ENCODE assay signal across 8 cellular contexts in the genomic region with DNA sequence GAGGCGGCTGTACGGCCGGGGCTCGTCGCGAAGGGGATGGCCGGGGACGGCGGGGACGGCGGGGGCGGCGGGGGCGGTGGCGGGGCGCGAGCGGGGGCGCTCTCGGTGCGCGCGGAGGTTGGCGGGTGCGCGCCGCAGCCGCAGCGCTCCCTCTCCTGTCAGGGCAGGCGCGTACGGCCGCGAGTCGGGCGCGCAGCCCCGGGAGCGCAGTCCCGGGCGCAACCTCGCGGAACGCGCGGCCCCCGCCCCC. TPM values are rescaled to one million over a fixed set of nuclear protein-coding genes. Genes with fewer than 3 reads are reported as not detected.
DNase-seq lines count a peak whose midpoint lies in the region; ATAC-seq and TF ChIP-seq lines count a peak whose summit lies in the region.

No MANE protein-coding gene starts in this region.

- peak overlapping the region; percentile 77 for H3K4me3 ChIP-seq in DOHH2 (ENCODE audit: low read length)
- peak overlapping the region; percentile 73 to 89 (median 84) for H3K4me3 ChIP-seq in Peyer's patch
- peak overlapping the region; percentile 59 to 94 (median 76) for H3K4me3 ChIP-seq in esophagus squamous epithelium
- H3K4me3 ChIP-seq in retinal pigment epithelial cell (ENCODE audit: low read length), result peak overlapping the region; percentile 54

- TF ChIP-seq POLR2A in Peyer's patch (IDR thresholded peaks at IDR 0.05) (no peak), esophagus squamous epithelium (IDR thresholded peaks at IDR 0.05) (no peak)

- H3K36me3 ChIP-seq in DOHH2 (ENCODE audit: control insufficient read depth, low read length), result no peaks in the 10 kb centered on the region
- no peaks in the 10 kb centered on the region for H3K36me3 ChIP-seq in Peyer's patch
- peaks cover 0 to 10% (median 0%) of the 10 kb centered on the region in 3 donors for H3K36me3 ChIP-seq in esophagus squamous epithelium

- H3F3A ChIP-seq in DOHH2 (ENCODE audit: control insufficient read depth, insufficient read depth), result peaks cover 3% of the 10 kb centered on the region; the same call in 1 of the 2 replicates

- intact Hi-C loops in esophagus squamous epithelium (cut with DNase I), result no loop called here

- H3K9me2 ChIP-seq in DOHH2 (replicated peaks; ENCODE audit: control insufficient read depth, low read length), result no peaks in the 10 kb centered on the region

- peak overlapping the region; percentile 70 for H3K4me2 ChIP-seq in DOHH2 (ENCODE audit: low read length)

- no peaks in the 10 kb centered on the region for H3K9me3 ChIP-seq in DOHH2 (ENCODE audit: control insufficient read depth, insufficient read depth, low read length)
- no peaks in the 10 kb centered on the region for H3K9me3 ChIP-seq in Peyer's patch
- no peaks in the 10 kb centered on the region for H3K9me3 ChIP-seq in esophagus squamous epithelium

- ATAC-seq in GM21717 (IDR thresholded peaks at IDR 0.05; ENCODE audit: unreplicated experiment), result no peak

- no CpG with 5 or more reads among the region's 47 CpGs for WGBS in esophagus squamous epithelium, 2 donors

- H3K27me3 ChIP-seq in DOHH2 (ENCODE audit: control insufficient read depth, low read length) (peaks cover 20% of the 10 kb centered on the region), Peyer's patch (peaks cover 0 to 6% of the 10 kb centered on the region in 2 donors), esophagus squamous epithelium (peaks cover 0 to 15% (median 0%) of the 10 kb centered on the region in 4 donors)

- H3K79me2 ChIP-seq in DOHH2 (ENCODE audit: control insufficient read depth, low read length), result no peaks in the 10 kb centered on the region

- H3K4me1 ChIP-seq in DOHH2 (ENCODE audit: control insufficient read depth, low read length), result peaks cover 20% of the 10 kb centered on the region
- H3K4me1 ChIP-seq in Peyer's patch, result peaks cover 0 to 13% (median 4%) of the 10 kb centered on the region in 4 donors
- H3K4me1 ChIP-seq in esophagus squamous epithelium, result peaks cover 0 to 40% (median 4%) of the 10 kb centered on the region in 3 donors

- TF ChIP-seq CTCF in DOHH2 (IDR thresholded peaks at IDR 0.05; ENCODE audit: low read depth, low read length, poor library complexity, severe bottlenecking), result no peak
- no peak for TF ChIP-seq CTCF in Peyer's patch (IDR thresholded peaks at IDR 0.05)
- TF ChIP-seq CTCF in esophagus squamous epithelium (IDR thresholded peaks at IDR 0.05), result no peak
- no peak for TF ChIP-seq CTCF in retinal pigment epithelial cell (conservative IDR thresholded peaks at IDR 0.05; ENCODE audit: low read depth, low read length)

- no peaks in the 10 kb centered on the region for H4K20me1 ChIP-seq in DOHH2 (ENCODE audit: control insufficient read depth, insufficient read depth, low read depth, low read length)

- DNase-seq in Peyer's patch (no peak), esophagus squamous epithelium (lab: John Stamatoyannopoulos, UW) (no peak), retinal pigment epithelial cell (ENCODE audit: low read depth) (no peak), activated gamma-delta T cell (lab: John Stamatoyannopoulos, UW) (no peak), RKO (ENCODE audit: low spot score) (no peak)
- DNase-seq in effector CD4-positive, alpha-beta T cell, result no peak

- H3K27ac ChIP-seq in DOHH2 (ENCODE audit: low read depth, low read length) (no peak overlapping the region), Peyer's patch (peak overlapping the region in 3 of 4 donors; percentile 29 to 72 (median 68)), esophagus squamous epithelium (peak overlapping the region; percentile 77 to 94 (median 92))

RNA-seq across cellular contexts. Expression of a gene that starts 0.3 kb away (rescaled TPM):
- total RNA-seq in Peyer's patch (1 to 10 TPM in 3 of 4 donors, not detected in 1; 1.3 to 6.6 (median 1.5) TPM), esophagus squamous epithelium (100 to 1,000 TPM in 3 of 4 donors, 10 to 100 TPM in 1; 76.3 to 192 (median 115) TPM)

Comparison
In these comparisons a context has a peak if more than half of its experiments do, and no peak if none do; other contexts are left out.
1. RNA of a gene that starts 0.3 kb away (total RNA-seq): 76.3 to 192 TPM in esophagus squamous epithelium; 1.3 to 6.6 TPM in Peyer's patch; every median in the first group is over 10 times any median in the second.
2. Peak in every context shown above with its lines, with median percentiles within 50 percentile points of each other: H3K4me3 ChIP-seq.